24 cellular contexts compared by ENCODE assay signal in genomic region chr4:154064244-154064643, GRCh38.
"Had no signal": no experiment of that assay in that cellular context is flagged by ENCODE, and none has a peak within 500 bp of the region (broad histone marks: within the 10 kb centered on the region; RNA-seq: fewer than 3 reads in every experiment).

No MANE protein-coding gene starts in this region.

- H3K4me3 Mint-ChIP-seq: IgD-negative memory B cell, T-cell had no signal

- H3K27me3 Mint-ChIP-seq: IgD-negative memory B cell had no signal

- DNase-seq: Kasumi-1, MM.1S, NCI-H1048, NCI-H1105, NCI-H1417, NCI-H1436 treated with DMSO at 0.1 percent for 48 hours, NCI-H1694, NCI-H187 treated with DMSO at 0.1 percent for 48 hours, NCI-H2029 treated with DMSO at 0.1 percent for 48 hours, NCI-H2107, NCI-H2227 treated with DMSO at 0.1 percent for 48 hours, NCI-H524 treated with DMSO at 0.1 percent for 48 hours, NCI-H69, NCI-H774, PC-3, SHP77, SK-N-SH, SW 1271, T-cell had no signal

- H3K4me3 ChIP-seq: K562 had no signal

- H3K27ac ChIP-seq: KMS-11, RWPE1 had no signal

- H3K9ac ChIP-seq: KMS-11, SK-N-SH had no signal

- H3K9me2 ChIP-seq: SK-N-SH had no signal

- H3K4me2 ChIP-seq: KMS-11, SK-N-SH had no signal

- H3K27ac Mint-ChIP-seq: IgD-negative memory B cell, T-cell had no signal

- ATAC-seq: K562, Panc1, PC-3, T-cell had no signal

- H3K36me3 Mint-ChIP-seq: IgD-negative memory B cell, T-cell had no signal

- H3K4me1 Mint-ChIP-seq: IgD-negative memory B cell, T-cell had no signal

- H3K9me3 ChIP-seq: SK-N-SH had no signal
